Comparison of ENCODE assay signal across 11 cellular contexts in genomic region chr21:29208666-29209059, GRCh38.
DNase-seq lines count a peak whose midpoint lies in the region; ATAC-seq, FAIRE-seq and TF ChIP-seq lines count a peak whose summit lies in the region.
"Had no signal": no experiment of that assay in that cellular context is flagged by ENCODE, and none has a peak within 500 bp of the region (broad histone marks: within the 10 kb centered on the region; RNA-seq: fewer than 3 reads in every experiment).

No MANE protein-coding gene starts in this region.

- intact Hi-C loops in PC-9 (cut with micrococcal nuclease; ENCODE audit: unreplicated experiment), result no loop called here
- intact Hi-C loops in esophagus muscularis mucosa (cut with DNase I), result no loop called here
- intact Hi-C loops in pancreas (cut with DNase I), result no loop called here

- H4K20me1 ChIP-seq in PC-9 (ENCODE audit: insufficient read depth), result no peaks in the 10 kb centered on the region

- no peaks in the 10 kb centered on the region for H3F3A ChIP-seq in PC-9 (ENCODE audit: insufficient read depth, low read depth)

- peak overlapping the region; percentile 71 for H3K27ac ChIP-seq in PC-9
- H3K27ac ChIP-seq in esophagus muscularis mucosa (replicated peaks in 1 of 4), result peak overlapping the region; percentile 0 to 27 (median 14)
- peak overlapping the region in 2 of 4 donors; percentile 34 to 41 for H3K27ac ChIP-seq in pancreas
- H3K27ac ChIP-seq in substantia nigra (ENCODE audit: low read depth, low read length, poor library complexity, severe bottlenecking), result no peak overlapping the region

- no peaks in the 10 kb centered on the region for H3K9me3 ChIP-seq in PC-9 (ENCODE audit: insufficient read depth, low read depth)
- H3K9me3 ChIP-seq in esophagus muscularis mucosa, result no peaks in the 10 kb centered on the region
- H3K9me3 ChIP-seq in pancreas, result no peaks in the 10 kb centered on the region

- H3K4me1 ChIP-seq in PC-9 (replicated peaks; ENCODE audit: insufficient read depth), result peaks cover 11% of the 10 kb centered on the region
- H3K4me1 ChIP-seq in esophagus muscularis mucosa, result peaks cover 4 to 14% (median 8%) of the 10 kb centered on the region in 4 donors
- H3K4me1 ChIP-seq in pancreas, result no peaks in the 10 kb centered on the region

- no peak for TF ChIP-seq POLR2A in esophagus muscularis mucosa (IDR thresholded peaks at IDR 0.05; ENCODE audit: low read depth)

- TF ChIP-seq CTCF in PC-9 (conservative IDR thresholded peaks at IDR 0.05) (no peak), esophagus muscularis mucosa (IDR thresholded peaks at IDR 0.05) (no peak), pancreas (IDR thresholded peaks at IDR 0.05) (no peak)

- H3K36me3 ChIP-seq in PC-9 (ENCODE audit: low read depth), result no peaks in the 10 kb centered on the region
- no peaks in the 10 kb centered on the region for H3K36me3 ChIP-seq in esophagus muscularis mucosa
- H3K36me3 ChIP-seq in pancreas, result no peaks in the 10 kb centered on the region

- ATAC-seq in pancreas (peak in 3 of 4 donors; percentile 17 to 79 (median 54)), HG02870 (IDR thresholded peaks at IDR 0.05; ENCODE audit: unreplicated experiment) (no peak)
- no peak for ATAC-seq in activated CD8-positive, alpha-beta T cell treated with anti-CD3 and anti-CD28 coated beads, Interleukin-2, amount 10 ng/mL, durations not matched to agents 7 days and 5 days
- ATAC-seq: WTC11 had no signal

- BruUV-seq in PC-9 (replicated peaks; lab: Mats Ljungman, UMichigan), result no TSS peak

- H2AFZ ChIP-seq in PC-9, result no peak overlapping the region

- peaks cover 3% of the 10 kb centered on the region for H3K9me3 Mint-ChIP-seq in activated CD8-positive, alpha-beta T cell treated with anti-CD3 and anti-CD28 coated beads, Interleukin-2, amount 10 ng/mL, durations not matched to agents 7 days and 5 days (ENCODE audit: insufficient read depth)

- TF ChIP-seq EP300 in esophagus muscularis mucosa (IDR thresholded peaks at IDR 0.05), result no peak

- no peaks in the 10 kb centered on the region for H3K9me2 ChIP-seq in PC-9 (ENCODE audit: insufficient read depth)

- H3K27me3 Mint-ChIP-seq in activated CD8-positive, alpha-beta T cell treated with anti-CD3 and anti-CD28 coated beads, Interleukin-2, amount 10 ng/mL, durations not matched to agents 7 days and 5 days (ENCODE audit: low read depth), result no peaks in the 10 kb centered on the region

- no peak overlapping the region for H3K27ac Mint-ChIP-seq in activated CD8-positive, alpha-beta T cell treated with anti-CD3 and anti-CD28 coated beads, Interleukin-2, amount 10 ng/mL, durations not matched to agents 7 days and 5 days
- H3K27ac Mint-ChIP-seq: WTC11 had no signal

- H3K4me3 Mint-ChIP-seq in activated CD8-positive, alpha-beta T cell treated with anti-CD3 and anti-CD28 coated beads, Interleukin-2, amount 10 ng/mL, durations not matched to agents 7 days and 5 days, result no peak overlapping the region
- H3K4me3 Mint-ChIP-seq: WTC11 had no signal

- H3K4me2 ChIP-seq in PC-9, result peak overlapping the region; percentile 6; the same call in 1 of the 2 replicates

- peak; percentile 26 for FAIRE-seq in pancreas (lab: Jason Lieb, UNC)

- POLR2A ChIA-PET in PC-9 (lab: Charles Lee; ENCODE audit: unreplicated experiment), result no interaction called here
- POLR2A ChIA-PET in activated CD8-positive, alpha-beta T cell treated with anti-CD3 and anti-CD28 coated beads, Interleukin-2, amount 10 ng/mL, durations not matched to agents 7 days and 5 days (lab: Charles Lee), result interaction anchor here (1.0 kb wide), 1 partner anchor 25 kb away, joined by 3 read pairs; no protein-coding TSS in a partner anchor

- no peaks in the 10 kb centered on the region for H3K79me2 ChIP-seq in PC-9 (ENCODE audit: low read depth)

- H3K27me3 ChIP-seq in PC-9 (ENCODE audit: insufficient read depth, low read depth) (no peaks in the 10 kb centered on the region), esophagus muscularis mucosa (no peaks in the 10 kb centered on the region), pancreas (no peaks in the 10 kb centered on the region)

- CTCF ChIA-PET in PC-9 (lab: Charles Lee), result no interaction called here
- CTCF ChIA-PET in activated CD8-positive, alpha-beta T cell treated with anti-CD3 and anti-CD28 coated beads, Interleukin-2, amount 10 ng/mL, durations not matched to agents 7 days and 5 days (lab: Charles Lee), result interaction anchor here (1.1 kb wide), 1 partner anchor 117 kb away, joined by 3 read pairs; no protein-coding TSS in a partner anchor

- peaks cover 13% of the 10 kb centered on the region for H3K4me1 Mint-ChIP-seq in activated CD8-positive, alpha-beta T cell treated with anti-CD3 and anti-CD28 coated beads, Interleukin-2, amount 10 ng/mL, durations not matched to agents 7 days and 5 days (ENCODE audit: low read depth)
- H3K4me1 Mint-ChIP-seq: WTC11 had no signal

- no peaks in the 10 kb centered on the region for H3K36me3 Mint-ChIP-seq in activated CD8-positive, alpha-beta T cell treated with anti-CD3 and anti-CD28 coated beads, Interleukin-2, amount 10 ng/mL, durations not matched to agents 7 days and 5 days (ENCODE audit: low read depth)
- H3K36me3 Mint-ChIP-seq: WTC11 had no signal

- H3K4me3 ChIP-seq in PC-9 (no peak overlapping the region), esophagus muscularis mucosa (no peak overlapping the region), pancreas (no peak overlapping the region)

- peak; percentile 47 for DNase-seq in GM03348 (ENCODE audit: low spot score)
- peak in 1 of 2 experiments; percentile 55 for DNase-seq in PC-9
- DNase-seq in esophagus muscularis mucosa (ENCODE audit: extremely low spot score), result no peak
- DNase-seq in pancreas, result no peak
- DNase-seq in activated CD8-positive, alpha-beta T cell treated with anti-CD3 and anti-CD28 coated beads, Interleukin-2, amount 10 ng/mL, durations not matched to agents 7 days and 5 days, result no peak
- DNase-seq in D341Med (ENCODE audit: low spot score), result no peak
- DNase-seq in substantia nigra (lab: John Stamatoyannopoulos, UW), result no peak
- DNase-seq: central memory CD4-positive, alpha-beta T cell; NCI-H510A treated with DMSO at 0.1 percent for 48 hours had no signal

- WGBS in esophagus muscularis mucosa, result 42% methylated on average over 1 of the region's 1 CpG
- WGBS in pancreas, 2 donors, result 43 to 47% methylated on average over 1 of the region's 1 CpG

Comparison
In these comparisons a context has a peak if more than half of its experiments do, and no peak if none do; other contexts are left out.
1. ATAC-seq: peak in pancreas (3 of 4); none in activated CD8-positive, alpha-beta T cell treated with anti-CD3 and anti-CD28 coated beads, Interleukin-2, amount 10 ng/mL, durations not matched to agents 7 days and 5 days (single experiment) and HG02870 (single experiment).